Comparison of ENCODE assay signal across 1 cellular context in the genomic region with DNA sequence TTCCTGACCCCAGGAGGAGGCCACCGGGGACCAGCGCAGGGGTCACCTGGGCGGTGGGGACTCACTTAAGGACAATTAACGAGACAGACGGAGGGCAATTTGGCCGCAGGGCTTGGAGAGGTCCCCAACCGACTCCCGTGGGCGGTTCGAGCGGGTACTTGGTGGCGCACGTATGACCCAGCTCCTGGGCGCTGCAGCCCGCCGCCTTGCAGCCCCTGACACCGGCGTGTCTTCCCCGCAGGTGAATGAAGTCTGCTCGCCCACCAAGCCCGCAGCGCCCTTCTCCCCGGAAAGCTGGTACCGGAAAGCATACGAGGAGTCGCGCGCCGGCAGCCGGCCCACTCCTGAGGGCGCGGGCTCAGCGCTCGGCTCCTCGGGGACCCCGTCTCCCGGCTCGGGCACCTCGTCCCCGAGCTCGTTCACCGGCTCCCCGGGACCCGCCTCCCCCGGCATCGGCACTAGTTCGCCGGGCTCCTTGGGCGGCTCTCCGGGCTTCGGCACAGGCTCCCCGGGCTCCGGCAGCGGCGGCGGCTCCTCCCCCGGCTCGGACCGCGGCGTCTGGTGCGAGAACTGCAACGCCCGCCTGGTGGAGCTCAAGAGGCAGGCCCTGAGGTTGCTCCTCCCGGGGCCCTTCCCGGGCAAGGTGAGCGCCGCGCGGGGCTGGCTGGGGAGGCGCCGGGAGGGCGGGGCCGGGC.
A peak's percentile ranks its signal among the peaks of the same experiment; 100 is the strongest.
TF ChIP-seq lines count a peak whose summit lies in the region.

No MANE protein-coding gene starts in this region.

TF ChIP-seq in HepG2, 621 proteins besides CTCF, POLR2A, EP300 and RAD21 (continues in another document):
- TF ChIP-seq, protein P1, sequence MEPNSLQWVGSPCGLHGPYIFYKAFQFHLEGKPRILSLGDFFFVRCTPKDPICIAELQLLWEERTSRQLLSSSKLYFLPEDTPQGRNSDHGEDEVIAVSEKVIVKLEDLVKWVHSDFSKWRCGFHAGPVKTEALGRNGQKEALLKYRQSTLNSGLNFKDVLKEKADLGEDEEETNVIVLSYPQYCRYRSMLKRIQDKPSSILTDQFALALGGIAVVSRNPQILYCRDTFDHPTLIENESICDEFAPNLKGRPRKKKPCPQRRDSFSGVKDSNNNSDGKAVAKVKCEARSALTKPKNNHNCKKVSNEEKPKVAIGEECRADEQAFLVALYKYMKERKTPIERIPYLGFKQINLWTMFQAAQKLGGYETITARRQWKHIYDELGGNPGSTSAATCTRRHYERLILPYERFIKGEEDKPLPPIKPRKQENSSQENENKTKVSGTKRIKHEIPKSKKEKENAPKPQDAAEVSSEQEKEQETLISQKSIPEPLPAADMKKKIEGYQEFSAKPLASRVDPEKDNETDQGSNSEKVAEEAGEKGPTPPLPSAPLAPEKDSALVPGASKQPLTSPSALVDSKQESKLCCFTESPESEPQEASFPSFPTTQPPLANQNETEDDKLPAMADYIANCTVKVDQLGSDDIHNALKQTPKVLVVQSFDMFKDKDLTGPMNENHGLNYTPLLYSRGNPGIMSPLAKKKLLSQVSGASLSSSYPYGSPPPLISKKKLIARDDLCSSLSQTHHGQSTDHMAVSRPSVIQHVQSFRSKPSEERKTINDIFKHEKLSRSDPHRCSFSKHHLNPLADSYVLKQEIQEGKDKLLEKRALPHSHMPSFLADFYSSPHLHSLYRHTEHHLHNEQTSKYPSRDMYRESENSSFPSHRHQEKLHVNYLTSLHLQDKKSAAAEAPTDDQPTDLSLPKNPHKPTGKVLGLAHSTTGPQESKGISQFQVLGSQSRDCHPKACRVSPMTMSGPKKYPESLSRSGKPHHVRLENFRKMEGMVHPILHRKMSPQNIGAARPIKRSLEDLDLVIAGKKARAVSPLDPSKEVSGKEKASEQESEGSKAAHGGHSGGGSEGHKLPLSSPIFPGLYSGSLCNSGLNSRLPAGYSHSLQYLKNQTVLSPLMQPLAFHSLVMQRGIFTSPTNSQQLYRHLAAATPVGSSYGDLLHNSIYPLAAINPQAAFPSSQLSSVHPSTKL (CRISPR knock-in tag; IDR thresholded peaks at IDR 0.05): peak; percentile 25; the same call in 1 of the 2 replicates
- TF ChIP-seq ZC3H13 (CRISPR knock-in tag; IDR thresholded peaks at IDR 0.05) (no peak), ZNF3 (CRISPR knock-in tag; IDR thresholded peaks at IDR 0.05) (no peak), RXRA (CRISPR knock-in tag; IDR thresholded peaks at IDR 0.05) (0 out of 2 replicates have a peak, but pooled peaks have one; percentile 14), SMAD3 (CRISPR knock-in tag; IDR thresholded peaks at IDR 0.05) (no peak), ERF (CRISPR knock-in tag; IDR thresholded peaks at IDR 0.05) (no peak), ISX (CRISPR knock-in tag; conservative IDR thresholded peaks at IDR 0.05) (no peak), KAT8 (CRISPR knock-in tag; IDR thresholded peaks at IDR 0.05) (no peak), ZNF501 (CRISPR knock-in tag; IDR thresholded peaks at IDR 0.05) (no peak), SP5 (CRISPR knock-in tag; IDR thresholded peaks at IDR 0.05; ENCODE audit: borderline replicate concordance, low read depth) (no peak; the same call in 1 of the 2 replicates), ZNF326 (CRISPR knock-in tag; IDR thresholded peaks at IDR 0.05; ENCODE audit: borderline replicate concordance) (no peak), NFYB (CRISPR knock-in tag; IDR thresholded peaks at IDR 0.05) (no peak), FOSL1 (CRISPR knock-in tag; IDR thresholded peaks at IDR 0.05; ENCODE audit: borderline replicate concordance) (no peak), ZBTB3 (CRISPR knock-in tag; IDR thresholded peaks at IDR 0.05; ENCODE audit: borderline replicate concordance, low read depth) (no peak), ZNF720 (CRISPR knock-in tag; IDR thresholded peaks at IDR 0.05) (no peak), POGZ (CRISPR knock-in tag; IDR thresholded peaks at IDR 0.05) (no peak), ZSCAN30 (CRISPR knock-in tag; IDR thresholded peaks at IDR 0.05) (no peak), KDM2A (CRISPR knock-in tag; IDR thresholded peaks at IDR 0.05; ENCODE audit: borderline replicate concordance, low read depth) (peak; percentile 57; the same call in 1 of the 2 replicates), SNAI1 (CRISPR knock-in tag; IDR thresholded peaks at IDR 0.05; ENCODE audit: borderline replicate concordance) (no peak), MAFK (conservative IDR thresholded peaks at IDR 0.05 in 1 of 2, IDR thresholded peaks at IDR 0.05 in 1 of 2; ENCODE audit: low read length in 2 of 2) (no peak), PHF20 (CRISPR knock-in tag; IDR thresholded peaks at IDR 0.05) (no peak; the same call in 1 of the 2 replicates), ZFAT (CRISPR knock-in tag; conservative IDR thresholded peaks at IDR 0.05) (no peak), ZNF749 (CRISPR knock-in tag; IDR thresholded peaks at IDR 0.05; ENCODE audit: borderline replicate concordance) (no peak), HOXA3 (CRISPR knock-in tag; IDR thresholded peaks at IDR 0.05) (no peak), SP4 (CRISPR knock-in tag; IDR thresholded peaks at IDR 0.05) (peak; percentile 39; the same call in 1 of the 2 replicates), IRX3 (CRISPR knock-in tag; IDR thresholded peaks at IDR 0.05; ENCODE audit: borderline replicate concordance, low read depth) (no peak), ZNF777 (CRISPR knock-in tag; IDR thresholded peaks at IDR 0.05) (peak; percentile 87), EEA1 (CRISPR knock-in tag; IDR thresholded peaks at IDR 0.05; ENCODE audit: borderline replicate concordance) (no peak)
- TF ChIP-seq, protein P2, sequence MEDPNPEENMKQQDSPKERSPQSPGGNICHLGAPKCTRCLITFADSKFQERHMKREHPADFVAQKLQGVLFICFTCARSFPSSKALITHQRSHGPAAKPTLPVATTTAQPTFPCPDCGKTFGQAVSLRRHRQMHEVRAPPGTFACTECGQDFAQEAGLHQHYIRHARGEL (CRISPR knock-in tag; IDR thresholded peaks at IDR 0.05): no peak
- TF ChIP-seq, protein P3, sequence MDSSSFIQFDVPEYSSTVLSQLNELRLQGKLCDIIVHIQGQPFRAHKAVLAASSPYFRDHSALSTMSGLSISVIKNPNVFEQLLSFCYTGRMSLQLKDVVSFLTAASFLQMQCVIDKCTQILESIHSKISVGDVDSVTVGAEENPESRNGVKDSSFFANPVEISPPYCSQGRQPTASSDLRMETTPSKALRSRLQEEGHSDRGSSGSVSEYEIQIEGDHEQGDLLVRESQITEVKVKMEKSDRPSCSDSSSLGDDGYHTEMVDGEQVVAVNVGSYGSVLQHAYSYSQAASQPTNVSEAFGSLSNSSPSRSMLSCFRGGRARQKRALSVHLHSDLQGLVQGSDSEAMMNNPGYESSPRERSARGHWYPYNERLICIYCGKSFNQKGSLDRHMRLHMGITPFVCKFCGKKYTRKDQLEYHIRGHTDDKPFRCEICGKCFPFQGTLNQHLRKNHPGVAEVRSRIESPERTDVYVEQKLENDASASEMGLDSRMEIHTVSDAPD (CRISPR knock-in tag; IDR thresholded peaks at IDR 0.05): no peak
- TF ChIP-seq, protein P4, sequence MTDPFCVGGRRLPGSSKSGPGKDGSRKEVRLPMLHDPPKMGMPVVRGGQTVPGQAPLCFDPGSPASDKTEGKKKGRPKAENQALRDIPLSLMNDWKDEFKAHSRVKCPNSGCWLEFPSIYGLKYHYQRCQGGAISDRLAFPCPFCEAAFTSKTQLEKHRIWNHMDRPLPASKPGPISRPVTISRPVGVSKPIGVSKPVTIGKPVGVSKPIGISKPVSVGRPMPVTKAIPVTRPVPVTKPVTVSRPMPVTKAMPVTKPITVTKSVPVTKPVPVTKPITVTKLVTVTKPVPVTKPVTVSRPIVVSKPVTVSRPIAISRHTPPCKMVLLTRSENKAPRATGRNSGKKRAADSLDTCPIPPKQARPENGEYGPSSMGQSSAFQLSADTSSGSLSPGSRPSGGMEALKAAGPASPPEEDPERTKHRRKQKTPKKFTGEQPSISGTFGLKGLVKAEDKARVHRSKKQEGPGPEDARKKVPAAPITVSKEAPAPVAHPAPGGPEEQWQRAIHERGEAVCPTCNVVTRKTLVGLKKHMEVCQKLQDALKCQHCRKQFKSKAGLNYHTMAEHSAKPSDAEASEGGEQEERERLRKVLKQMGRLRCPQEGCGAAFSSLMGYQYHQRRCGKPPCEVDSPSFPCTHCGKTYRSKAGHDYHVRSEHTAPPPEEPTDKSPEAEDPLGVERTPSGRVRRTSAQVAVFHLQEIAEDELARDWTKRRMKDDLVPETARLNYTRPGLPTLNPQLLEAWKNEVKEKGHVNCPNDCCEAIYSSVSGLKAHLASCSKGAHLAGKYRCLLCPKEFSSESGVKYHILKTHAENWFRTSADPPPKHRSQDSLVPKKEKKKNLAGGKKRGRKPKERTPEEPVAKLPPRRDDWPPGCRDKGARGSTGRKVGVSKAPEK (CRISPR knock-in tag; IDR thresholded peaks at IDR 0.05; ENCODE audit: borderline replicate concordance): no peak
- TF ChIP-seq, protein P5, sequence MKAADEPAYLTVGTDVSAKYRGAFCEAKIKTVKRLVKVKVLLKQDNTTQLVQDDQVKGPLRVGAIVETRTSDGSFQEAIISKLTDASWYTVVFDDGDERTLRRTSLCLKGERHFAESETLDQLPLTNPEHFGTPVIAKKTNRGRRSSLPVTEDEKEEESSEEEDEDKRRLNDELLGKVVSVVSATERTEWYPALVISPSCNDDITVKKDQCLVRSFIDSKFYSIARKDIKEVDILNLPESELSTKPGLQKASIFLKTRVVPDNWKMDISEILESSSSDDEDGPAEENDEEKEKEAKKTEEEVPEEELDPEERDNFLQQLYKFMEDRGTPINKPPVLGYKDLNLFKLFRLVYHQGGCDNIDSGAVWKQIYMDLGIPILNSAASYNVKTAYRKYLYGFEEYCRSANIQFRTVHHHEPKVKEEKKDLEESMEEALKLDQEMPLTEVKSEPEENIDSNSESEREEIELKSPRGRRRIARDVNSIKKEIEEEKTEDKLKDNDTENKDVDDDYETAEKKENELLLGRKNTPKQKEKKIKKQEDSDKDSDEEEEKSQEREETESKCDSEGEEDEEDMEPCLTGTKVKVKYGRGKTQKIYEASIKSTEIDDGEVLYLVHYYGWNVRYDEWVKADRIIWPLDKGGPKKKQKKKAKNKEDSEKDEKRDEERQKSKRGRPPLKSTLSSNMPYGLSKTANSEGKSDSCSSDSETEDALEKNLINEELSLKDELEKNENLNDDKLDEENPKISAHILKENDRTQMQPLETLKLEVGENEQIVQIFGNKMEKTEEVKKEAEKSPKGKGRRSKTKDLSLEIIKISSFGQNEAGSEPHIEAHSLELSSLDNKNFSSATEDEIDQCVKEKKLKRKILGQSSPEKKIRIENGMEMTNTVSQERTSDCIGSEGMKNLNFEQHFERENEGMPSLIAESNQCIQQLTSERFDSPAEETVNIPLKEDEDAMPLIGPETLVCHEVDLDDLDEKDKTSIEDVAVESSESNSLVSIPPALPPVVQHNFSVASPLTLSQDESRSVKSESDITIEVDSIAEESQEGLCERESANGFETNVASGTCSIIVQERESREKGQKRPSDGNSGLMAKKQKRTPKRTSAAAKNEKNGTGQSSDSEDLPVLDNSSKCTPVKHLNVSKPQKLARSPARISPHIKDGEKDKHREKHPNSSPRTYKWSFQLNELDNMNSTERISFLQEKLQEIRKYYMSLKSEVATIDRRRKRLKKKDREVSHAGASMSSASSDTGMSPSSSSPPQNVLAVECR (CRISPR knock-in tag; IDR thresholded peaks at IDR 0.05; ENCODE audit: borderline replicate concordance): peak; percentile 17; the same call in 1 of the 2 replicates
- TF ChIP-seq, protein P6, sequence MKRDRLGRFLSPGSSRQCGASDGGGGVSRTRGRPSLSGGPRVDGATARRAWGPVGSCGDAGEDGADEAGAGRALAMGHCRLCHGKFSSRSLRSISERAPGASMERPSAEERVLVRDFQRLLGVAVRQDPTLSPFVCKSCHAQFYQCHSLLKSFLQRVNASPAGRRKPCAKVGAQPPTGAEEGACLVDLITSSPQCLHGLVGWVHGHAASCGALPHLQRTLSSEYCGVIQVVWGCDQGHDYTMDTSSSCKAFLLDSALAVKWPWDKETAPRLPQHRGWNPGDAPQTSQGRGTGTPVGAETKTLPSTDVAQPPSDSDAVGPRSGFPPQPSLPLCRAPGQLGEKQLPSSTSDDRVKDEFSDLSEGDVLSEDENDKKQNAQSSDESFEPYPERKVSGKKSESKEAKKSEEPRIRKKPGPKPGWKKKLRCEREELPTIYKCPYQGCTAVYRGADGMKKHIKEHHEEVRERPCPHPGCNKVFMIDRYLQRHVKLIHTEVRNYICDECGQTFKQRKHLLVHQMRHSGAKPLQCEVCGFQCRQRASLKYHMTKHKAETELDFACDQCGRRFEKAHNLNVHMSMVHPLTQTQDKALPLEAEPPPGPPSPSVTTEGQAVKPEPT (CRISPR knock-in tag; IDR thresholded peaks at IDR 0.05; ENCODE audit: low read depth): 0 out of 2 replicates have a peak, but pooled peaks have one; percentile 25
- TF ChIP-seq, protein P7, sequence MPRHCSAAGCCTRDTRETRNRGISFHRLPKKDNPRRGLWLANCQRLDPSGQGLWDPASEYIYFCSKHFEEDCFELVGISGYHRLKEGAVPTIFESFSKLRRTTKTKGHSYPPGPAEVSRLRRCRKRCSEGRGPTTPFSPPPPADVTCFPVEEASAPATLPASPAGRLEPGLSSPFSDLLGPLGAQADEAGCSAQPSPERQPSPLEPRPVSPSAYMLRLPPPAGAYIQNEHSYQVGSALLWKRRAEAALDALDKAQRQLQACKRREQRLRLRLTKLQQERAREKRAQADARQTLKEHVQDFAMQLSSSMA (CRISPR knock-in tag; IDR thresholded peaks at IDR 0.05): no peak
- TF ChIP-seq, protein P8, sequence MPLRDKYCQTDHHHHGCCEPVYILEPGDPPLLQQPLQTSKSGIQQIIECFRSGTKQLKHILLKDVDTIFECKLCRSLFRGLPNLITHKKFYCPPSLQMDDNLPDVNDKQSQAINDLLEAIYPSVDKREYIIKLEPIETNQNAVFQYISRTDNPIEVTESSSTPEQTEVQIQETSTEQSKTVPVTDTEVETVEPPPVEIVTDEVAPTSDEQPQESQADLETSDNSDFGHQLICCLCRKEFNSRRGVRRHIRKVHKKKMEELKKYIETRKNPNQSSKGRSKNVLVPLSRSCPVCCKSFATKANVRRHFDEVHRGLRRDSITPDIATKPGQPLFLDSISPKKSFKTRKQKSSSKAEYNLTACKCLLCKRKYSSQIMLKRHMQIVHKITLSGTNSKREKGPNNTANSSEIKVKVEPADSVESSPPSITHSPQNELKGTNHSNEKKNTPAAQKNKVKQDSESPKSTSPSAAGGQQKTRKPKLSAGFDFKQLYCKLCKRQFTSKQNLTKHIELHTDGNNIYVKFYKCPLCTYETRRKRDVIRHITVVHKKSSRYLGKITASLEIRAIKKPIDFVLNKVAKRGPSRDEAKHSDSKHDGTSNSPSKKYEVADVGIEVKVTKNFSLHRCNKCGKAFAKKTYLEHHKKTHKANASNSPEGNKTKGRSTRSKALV (CRISPR knock-in tag; IDR thresholded peaks at IDR 0.05): peak; percentile 89
- TF ChIP-seq, protein P9, sequence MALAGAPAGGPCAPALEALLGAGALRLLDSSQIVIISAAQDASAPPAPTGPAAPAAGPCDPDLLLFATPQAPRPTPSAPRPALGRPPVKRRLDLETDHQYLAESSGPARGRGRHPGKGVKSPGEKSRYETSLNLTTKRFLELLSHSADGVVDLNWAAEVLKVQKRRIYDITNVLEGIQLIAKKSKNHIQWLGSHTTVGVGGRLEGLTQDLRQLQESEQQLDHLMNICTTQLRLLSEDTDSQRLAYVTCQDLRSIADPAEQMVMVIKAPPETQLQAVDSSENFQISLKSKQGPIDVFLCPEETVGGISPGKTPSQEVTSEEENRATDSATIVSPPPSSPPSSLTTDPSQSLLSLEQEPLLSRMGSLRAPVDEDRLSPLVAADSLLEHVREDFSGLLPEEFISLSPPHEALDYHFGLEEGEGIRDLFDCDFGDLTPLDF (CRISPR knock-in tag; IDR thresholded peaks at IDR 0.05): no peak
- TF ChIP-seq, protein P10, sequence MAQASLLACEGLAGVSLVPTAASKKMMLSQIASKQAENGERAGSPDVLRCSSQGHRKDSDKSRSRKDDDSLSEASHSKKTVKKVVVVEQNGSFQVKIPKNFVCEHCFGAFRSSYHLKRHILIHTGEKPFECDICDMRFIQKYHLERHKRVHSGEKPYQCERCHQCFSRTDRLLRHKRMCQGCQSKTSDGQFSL (CRISPR knock-in tag; IDR thresholded peaks at IDR 0.05): 0 out of 2 replicates have a peak, but pooled peaks have one; percentile 56
